In the genomic region with DNA sequence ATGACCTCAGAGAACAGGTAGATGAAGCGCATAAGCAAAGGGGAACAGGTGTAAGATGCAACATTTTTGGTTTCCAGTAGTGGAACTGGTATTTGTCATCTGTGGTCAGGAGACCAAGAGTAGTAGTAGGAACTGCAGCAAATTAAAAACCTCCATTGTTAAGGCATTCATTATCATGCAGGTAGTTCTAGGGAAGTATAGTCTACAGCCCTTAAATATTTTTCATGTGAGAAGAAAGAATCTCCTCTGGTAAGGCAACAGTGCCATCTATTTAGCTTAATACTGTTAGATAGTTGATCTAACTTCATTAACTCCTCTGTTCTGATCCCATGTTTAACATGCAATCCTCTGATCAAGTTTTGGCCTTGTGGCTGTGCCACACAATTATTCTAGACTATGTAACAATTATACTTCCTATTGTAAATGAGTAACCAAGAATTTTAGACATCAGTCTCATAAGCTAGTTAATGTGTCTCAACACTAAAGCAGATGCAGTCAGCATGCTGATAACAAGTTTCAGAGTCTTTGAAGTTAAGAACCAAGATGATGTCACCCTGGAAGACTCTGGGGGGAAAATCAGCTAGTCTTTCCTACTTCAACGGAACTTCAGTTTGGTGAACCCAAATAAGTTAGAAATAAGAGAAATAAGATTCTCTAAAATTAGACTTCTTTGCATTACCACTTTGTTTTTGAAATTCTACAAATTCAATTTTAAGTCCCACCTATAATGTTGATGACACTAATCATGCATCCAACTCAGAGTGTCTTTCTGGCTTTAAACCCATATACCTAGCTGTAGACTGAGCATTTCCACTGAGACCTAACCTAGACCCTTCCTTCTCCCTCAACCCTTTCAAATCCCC, we compare ENCODE assay signal across 11 cellular contexts.
DNase-seq lines count a peak whose midpoint lies in the region; ATAC-seq and TF ChIP-seq lines count a peak whose summit lies in the region.
"Had no signal": no experiment of that assay in that cellular context is flagged by ENCODE, and none has a peak within 500 bp of the region (broad histone marks: within the 10 kb centered on the region; RNA-seq: fewer than 3 reads in every experiment).

No MANE protein-coding gene starts in this region.

- H3K4me3 ChIP-seq in transverse colon: no peak overlapping the region
- H3K4me3 ChIP-seq: esophagus muscularis mucosa had no signal

- TF ChIP-seq CTCF in mesothelial cell of epicardium (IDR thresholded peaks at IDR 0.05; ENCODE audit: unreplicated experiment): no peak
- no peak for TF ChIP-seq CTCF in type B pancreatic cell (conservative IDR thresholded peaks at IDR 0.05)
- TF ChIP-seq CTCF in transverse colon (IDR thresholded peaks at IDR 0.05): no peak

- in situ Hi-C loops in transverse colon (cut with MboI; ENCODE audit: low pct_ligation_motif_present in 1 of 4, low pct_unique_long_range_greater_than_20kb in 1 of 4, low sequenced_read_pairs in 3 of 4): no loop called here

- DNase-seq in mesothelial cell of epicardium (ENCODE audit: low spot score in 2 of 2, unreplicated experiment in 2 of 2) (no peak), type B pancreatic cell (ENCODE audit: extremely low spot score, unreplicated experiment) (no peak), transverse colon (no peak), NAMALWA (ENCODE audit: low spot score) (no peak)
- no peak for DNase-seq in activated effector memory CD4-positive, alpha-beta T cell treated with anti-CD3 and anti-CD28 coated beads, Interleukin-2, amount 50 U/mL, for 16 hours
- DNase-seq: activated naive CD8-positive, alpha-beta T cell treated with anti-CD3 and anti-CD28 coated beads, Interleukin-2, amount 10 ng/mL, durations not matched to agents 7 days and 5 days; DND-41 had no signal

- H3K27me3 Mint-ChIP-seq in mesothelial cell of epicardium (ENCODE audit: low read depth): no peaks in the 10 kb centered on the region
- no peaks in the 10 kb centered on the region for H3K27me3 Mint-ChIP-seq in type B pancreatic cell

- intact Hi-C loops in transverse colon (cut with DNase I; ENCODE audit: low total_unique reads): no loop called here

- H3K27ac Mint-ChIP-seq in mesothelial cell of epicardium: peak overlapping the region; percentile 35
- no peak overlapping the region for H3K27ac Mint-ChIP-seq in type B pancreatic cell
- H3K27ac Mint-ChIP-seq: activated naive CD8-positive, alpha-beta T cell treated with anti-CD3 and anti-CD28 coated beads, Interleukin-2, amount 10 ng/mL, durations not matched to agents 7 days and 5 days had no signal

- ATAC-seq in GM19035 (IDR thresholded peaks at IDR 0.05; ENCODE audit: unreplicated experiment) (peak; percentile 45), HG02763 (IDR thresholded peaks at IDR 0.05; ENCODE audit: unreplicated experiment) (peak; percentile 82), HG03575 (IDR thresholded peaks at IDR 0.05; ENCODE audit: extremely low read depth, insufficient number of reproducible peaks, low FRiP score, unreplicated experiment) (peak; percentile 82)

- H3K4me1 Mint-ChIP-seq in mesothelial cell of epicardium (peaks cover 32% of the 10 kb centered on the region), type B pancreatic cell (ENCODE audit: unreplicated experiment) (peaks cover 5% of the 10 kb centered on the region)
- H3K4me1 Mint-ChIP-seq: activated naive CD8-positive, alpha-beta T cell treated with anti-CD3 and anti-CD28 coated beads, Interleukin-2, amount 10 ng/mL, durations not matched to agents 7 days and 5 days had no signal

- H3K36me3 ChIP-seq in transverse colon: no peaks in the 10 kb centered on the region
- H3K36me3 ChIP-seq: esophagus muscularis mucosa had no signal

- 60 to 64% methylated on average over 2 of the region's 2 CpGs for WGBS in transverse colon (ENCODE audit: low coverage in 1 of 2), 2 donors

- H3K27ac ChIP-seq in transverse colon: peak overlapping the region in 1 of 4 donors; percentile 30
- H3K27ac ChIP-seq: esophagus muscularis mucosa had no signal

- H3K4me1 ChIP-seq in transverse colon: peaks cover 0 to 44% (median 29%) of the 10 kb centered on the region in 4 donors

- TF ChIP-seq EP300 in transverse colon (IDR thresholded peaks at IDR 0.05; ENCODE audit: low read depth): no peak

- no peak for TF ChIP-seq POLR2A in transverse colon (IDR thresholded peaks at IDR 0.05)

- H3K4me3 Mint-ChIP-seq in mesothelial cell of epicardium (no peak overlapping the region), type B pancreatic cell (no peak overlapping the region)
- H3K4me3 Mint-ChIP-seq: activated naive CD8-positive, alpha-beta T cell treated with anti-CD3 and anti-CD28 coated beads, Interleukin-2, amount 10 ng/mL, durations not matched to agents 7 days and 5 days had no signal

- H3K9me3 ChIP-seq in transverse colon: no peaks in the 10 kb centered on the region
- H3K9me3 ChIP-seq: esophagus muscularis mucosa had no signal

- H3K27me3 ChIP-seq in transverse colon: no peaks in the 10 kb centered on the region
- H3K27me3 ChIP-seq: esophagus muscularis mucosa had no signal

- H3K36me3 Mint-ChIP-seq in mesothelial cell of epicardium (no peaks in the 10 kb centered on the region), type B pancreatic cell (no peaks in the 10 kb centered on the region)
- H3K36me3 Mint-ChIP-seq: activated naive CD8-positive, alpha-beta T cell treated with anti-CD3 and anti-CD28 coated beads, Interleukin-2, amount 10 ng/mL, durations not matched to agents 7 days and 5 days had no signal

- H3K9me3 Mint-ChIP-seq in mesothelial cell of epicardium (no peaks in the 10 kb centered on the region), type B pancreatic cell (peaks cover 7% of the 10 kb centered on the region)
- H3K9me3 Mint-ChIP-seq: activated naive CD8-positive, alpha-beta T cell treated with anti-CD3 and anti-CD28 coated beads, Interleukin-2, amount 10 ng/mL, durations not matched to agents 7 days and 5 days had no signal
